8 cellular contexts compared by ENCODE assay signal in genomic region chr4:70704333-70705145, GRCh38. TPM values are rescaled to one million over a fixed set of nuclear protein-coding genes. Genes with fewer than 3 reads are reported as not detected.
DNase-seq lines count a peak whose midpoint lies in the region; ATAC-seq and TF ChIP-seq lines count a peak whose summit lies in the region.

No MANE protein-coding gene starts in this region.

- no peaks in the 10 kb centered on the region for H3K9me3 ChIP-seq in AG04450 (ENCODE audit: control insufficient read depth, insufficient read depth, low read length)

- ATAC-seq in HG03045 (IDR thresholded peaks at IDR 0.05; ENCODE audit: unreplicated experiment) = peak; percentile 69
- peak; percentile 21 to 39 for ATAC-seq in activated CD4-positive, CD25-positive, alpha-beta regulatory T cell treated with anti-CD3 and anti-CD28 coated beads, Interleukin-2, amount 50 U/mL, for 24 hours

- CTCF ChIA-PET in AG04450 (lab: Charles Lee) = interaction anchor here (0.5 to 2.8 kb wide), 16 partner anchors 11 to 649 kb away, joined by 3 to 30 read pairs (median 4); partner anchors contain the start of genes RUFY3 and UTP3

- H3K36me3 ChIP-seq in kidney epithelial cell (ENCODE audit: control insufficient read depth, insufficient read depth, low read length) = no peaks in the 10 kb centered on the region

- peak overlapping the region; percentile 93 for H3K4me3 Mint-ChIP-seq in chondrocyte (ENCODE audit: unreplicated experiment)

- H3K27me3 ChIP-seq in AG04450 (ENCODE audit: control insufficient read depth, insufficient read depth, low read length) = no peaks in the 10 kb centered on the region
- H3K27me3 ChIP-seq in kidney epithelial cell (ENCODE audit: control insufficient read depth, insufficient read depth, low read length) = no peaks in the 10 kb centered on the region

- H3K4me3 ChIP-seq in AG04450 (ENCODE audit: low read depth, low read length) = peak overlapping the region; percentile 77
- H3K4me3 ChIP-seq in kidney epithelial cell (ENCODE audit: low read depth, low read length) = peak overlapping the region; percentile 56

- POLR2A ChIA-PET in AG04450 (lab: Yijun Ruan, JAX) = interaction anchor here (0.6 to 3.5 kb wide), 6 partner anchors 16 to 262 kb away, joined by 3 to 13 read pairs (median 5); partner anchors contain the start of genes RUFY3 and UTP3

- H3K36me3 Mint-ChIP-seq in chondrocyte (ENCODE audit: low read depth) = no peaks in the 10 kb centered on the region

- peak overlapping the region; percentile 97 for H3K27ac ChIP-seq in AG04450 (ENCODE audit: low read depth, low read length)

- H3K9me3 Mint-ChIP-seq in chondrocyte (ENCODE audit: low read depth) = no peaks in the 10 kb centered on the region

- H3K4me1 Mint-ChIP-seq in chondrocyte (ENCODE audit: low read depth) = peaks cover 24% of the 10 kb centered on the region

- H3K27ac Mint-ChIP-seq in chondrocyte (ENCODE audit: unreplicated experiment) = peak overlapping the region; percentile 85

- H3K27me3 Mint-ChIP-seq in chondrocyte (ENCODE audit: low read depth) = no peaks in the 10 kb centered on the region

- TF ChIP-seq CTCF in AG04450 (IDR thresholded peaks at IDR 0.05; ENCODE audit: low read depth, low read length) (peak; percentile 40), chondrocyte (IDR thresholded peaks at IDR 0.05) (peak; percentile 73), kidney epithelial cell (IDR thresholded peaks at IDR 0.05; ENCODE audit: insufficient read depth, low read length, poor library complexity, severe bottlenecking) (peak; percentile 49)

- DNase-seq in AG04450 (ENCODE audit: low read depth, low spot score) (no peak), NCI-H2171 treated with DMSO at 0.1 percent for 48 hours (lab: John Stamatoyannopoulos, UW) (peak; percentile 67), chondrocyte (ENCODE audit: low spot score) (no peak), kidney epithelial cell (ENCODE audit: low read depth) (no peak)
- DNase-seq in stimulated activated CD4-positive, alpha-beta T cell treated with anti-CD3 and anti-CD28 coated beads, Interleukin-1b, Interleukin-23, amount 100 ng/mL, for 4 hours (ENCODE audit: low read depth in 2 of 2) = peak; percentile 22 to 42

- peak; percentile 16 for TF ChIP-seq POLR2A in GM18526 (IDR thresholded peaks at IDR 0.05; ENCODE audit: extremely low read depth, insufficient read length)

RNA-seq across cellular contexts. Expression of gene UTP3, which starts 16.2 kb away (rescaled TPM):
- polyA plus RNA-seq in AG04450 (2011; rRNA removed) = 24.3 and 27.1 TPM in 2 replicates
- 7.5 and 10.6 TPM in 2 replicates for polyA minus RNA-seq in AG04450 (2011; rRNA and poly(A)+ RNA removed)
- total RNA-seq in chondrocyte = 23.8 to 31.2 TPM (median 25.7 TPM) in 3 replicates
- total RNA-seq in kidney epithelial cell = 24.5 and 25.3 TPM in 2 replicates

RNA-seq across cellular contexts. Expression of gene RUFY3, which starts 17.2 kb away (rescaled TPM):
- 39.1 and 57.9 TPM in 2 replicates for polyA plus RNA-seq in AG04450 (2011; rRNA removed)
- 36.0 and 42.0 TPM in 2 replicates for polyA minus RNA-seq in AG04450 (2011; rRNA and poly(A)+ RNA removed)
- total RNA-seq in chondrocyte (36.3 to 65.4 TPM (median 39.3 TPM) in 3 replicates), kidney epithelial cell (31.1 and 35.6 TPM in 2 replicates)

RNA-seq across cellular contexts. Expression of gene JCHAIN, which starts 38.2 kb away (rescaled TPM):
- polyA plus RNA-seq in AG04450 (2011; rRNA removed) = 0.61 and 1.1 TPM in 2 replicates
- polyA minus RNA-seq in AG04450 (2011; rRNA and poly(A)+ RNA removed) = 0.22 TPM in 1 of 2 replicates, not detected in the other
- total RNA-seq in chondrocyte = not detected in 3 replicates
- total RNA-seq in kidney epithelial cell = not detected in 2 replicates

Comparison
In these comparisons a context has a peak if more than half of its experiments do, and no peak if none do; other contexts are left out.
1. DNase-seq: peak in NCI-H2171 treated with DMSO at 0.1 percent for 48 hours (single experiment) and stimulated activated CD4-positive, alpha-beta T cell treated with anti-CD3 and anti-CD28 coated beads, Interleukin-1b, Interleukin-23, amount 100 ng/mL, for 4 hours (2 of 2); none in AG04450 (single experiment), chondrocyte (single experiment) and kidney epithelial cell (single experiment).
2. Peak in every context shown above with its lines, with median percentiles within 50 percentile points of each other: CTCF ChIP-seq.